In the genomic region with DNA sequence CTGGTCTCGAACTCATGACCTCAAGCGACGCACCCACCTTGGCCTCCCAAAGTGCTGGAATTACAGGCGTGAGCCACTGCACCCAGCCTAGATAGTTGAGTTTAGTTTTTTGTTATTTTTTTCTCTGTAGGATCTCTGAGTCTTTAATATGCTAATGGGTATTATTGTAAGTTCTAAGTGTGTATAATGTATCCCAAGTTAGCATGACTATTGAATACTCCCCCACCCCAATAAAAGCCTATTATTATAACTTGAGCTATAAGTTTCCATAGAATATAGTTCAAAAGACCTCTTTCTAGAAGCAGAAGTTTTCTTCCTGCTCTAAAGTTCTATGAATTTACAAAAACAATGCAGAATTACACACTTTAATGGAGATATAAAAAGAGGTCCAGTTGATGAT, we compare ENCODE assay signal across 1 cellular context.
TF ChIP-seq lines count a peak whose summit lies in the region.

No MANE protein-coding gene starts in this region.

TF ChIP-seq in SK-N-SH, 30 proteins besides CTCF, POLR2A, EP300 and RAD21:
- no peak for TF ChIP-seq POLR2AphosphoS5 (IDR thresholded peaks at IDR 0.05; ENCODE audit: low read depth, low read length)
- TF ChIP-seq, protein P1, sequence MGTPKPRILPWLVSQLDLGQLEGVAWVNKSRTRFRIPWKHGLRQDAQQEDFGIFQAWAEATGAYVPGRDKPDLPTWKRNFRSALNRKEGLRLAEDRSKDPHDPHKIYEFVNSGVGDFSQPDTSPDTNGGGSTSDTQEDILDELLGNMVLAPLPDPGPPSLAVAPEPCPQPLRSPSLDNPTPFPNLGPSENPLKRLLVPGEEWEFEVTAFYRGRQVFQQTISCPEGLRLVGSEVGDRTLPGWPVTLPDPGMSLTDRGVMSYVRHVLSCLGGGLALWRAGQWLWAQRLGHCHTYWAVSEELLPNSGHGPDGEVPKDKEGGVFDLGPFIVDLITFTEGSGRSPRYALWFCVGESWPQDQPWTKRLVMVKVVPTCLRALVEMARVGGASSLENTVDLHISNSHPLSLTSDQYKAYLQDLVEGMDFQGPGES (IDR thresholded peaks at IDR 0.05; ENCODE audit: low read depth, low read length): no peak
- no peak for TF ChIP-seq GABPA (IDR thresholded peaks at IDR 0.05; ENCODE audit: low read depth)
